18 cellular contexts compared by ENCODE assay signal in the genomic region with DNA sequence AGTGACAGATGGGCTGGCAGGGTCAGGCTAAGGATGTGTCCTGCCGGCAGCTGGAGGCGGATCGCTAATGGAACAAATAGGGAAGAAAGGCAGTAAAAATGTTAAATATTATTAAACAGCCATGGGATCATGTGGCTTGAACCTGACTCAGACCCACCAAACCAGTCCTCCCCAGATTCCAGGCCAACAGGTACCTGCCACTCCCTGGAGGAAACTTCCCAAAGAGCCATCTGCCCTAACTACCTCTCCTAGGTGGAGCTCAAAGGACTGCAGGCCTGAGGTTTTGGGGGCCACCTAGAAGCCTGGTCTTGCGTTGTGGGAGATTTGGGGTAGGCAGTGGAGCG. TPM values are rescaled to one million over a fixed set of nuclear protein-coding genes. Genes with fewer than 3 reads are reported as not detected.
DNase-seq lines count a peak whose midpoint lies in the region; ATAC-seq and TF ChIP-seq lines count a peak whose summit lies in the region.
"Had no signal": no experiment of that assay in that cellular context is flagged by ENCODE, and none has a peak within 500 bp of the region (broad histone marks: within the 10 kb centered on the region; RNA-seq: fewer than 3 reads in every experiment).

No MANE protein-coding gene starts in this region.

- peak overlapping the region; percentile 11; the same call in 1 of the 2 replicates for H3K9ac ChIP-seq in HCT116 (ENCODE audit: low read length)

- RAD21 ChIA-PET in HCT116 (lab: Charles Lee; ENCODE audit: low non-redundant PET in 1 of 2, low total read pairs in 2 of 2, uncharacterized antibody in 2 of 2, unreplicated experiment in 2 of 2) = interaction anchor here (0.9 to 2.1 kb wide), 3 partner anchors 8 to 139 kb away, joined by 3 to 6 read pairs (median 3); no protein-coding TSS in a partner anchor

- no TSS peak for BruUV-seq in HCT116 (replicated peaks; lab: Mats Ljungman, UMichigan)

- POLR2A ChIA-PET in HCT116 (lab: Charles Lee) = interaction anchor here (1.1 to 2.4 kb wide), 3 partner anchors 10 to 139 kb away, joined by 3 to 11 read pairs (median 4); no protein-coding TSS in a partner anchor

- no peak overlapping the region for H3K4me3 ChIP-seq in HCT116 (replicated peaks in 1 of 2; ENCODE audit: low read depth in 1 of 2, low read length in 2 of 2)

- TF ChIP-seq POLR2A in HCT116 (IDR thresholded peaks at IDR 0.05; ENCODE audit: borderline replicate concordance, extremely low read depth, insufficient read depth, insufficient read length) = no peak

- intact Hi-C loops in HCT116 (cut with micrococcal nuclease) = loop anchor here (5.0 kb wide), 2 partner anchors 235 to 335 kb away; no protein-coding TSS in a partner anchor
- intact Hi-C loops in posterior vena cava (cut with DNase I) = loop anchor here in 1 of 2 donors (2.0 kb wide), 1 partner anchor 140 kb away; no protein-coding TSS in a partner anchor

- peaks cover 2% of the 10 kb centered on the region; the same call in 1 of the 2 replicates for H3K9me2 ChIP-seq in HCT116 (ENCODE audit: insufficient read depth)

- H3K4me2 ChIP-seq in HCT116 (ENCODE audit: low read length) = peak overlapping the region; percentile 57

- no peaks in the 10 kb centered on the region for H3K9me3 ChIP-seq in HCT116 (ENCODE audit: control insufficient read depth in 1 of 2, insufficient read depth in 1 of 2, low read depth in 1 of 2, low read length in 2 of 2)

- no peaks in the 10 kb centered on the region for H3K36me3 ChIP-seq in HCT116 (ENCODE audit: control insufficient read depth in 1 of 2, insufficient read depth in 2 of 2, low read length in 2 of 2)

- H3K27ac ChIP-seq in HCT116 (ENCODE audit: low read depth, low read length) (no peak overlapping the region), caudate nucleus (ENCODE audit: low read depth, low read length) (no peak overlapping the region)

- no peaks in the 10 kb centered on the region for H4K20me1 ChIP-seq in HCT116 (ENCODE audit: insufficient read depth)

- DNase-seq in HCT116 (ENCODE audit: low read depth, low spot score) (peak; percentile 34), NCI-H2171 treated with DMSO at 0.1 percent for 48 hours (lab: John Stamatoyannopoulos, UW) (peak; percentile 72), iPS-NIHi11 (ENCODE audit: low spot score) (peak; percentile 48), posterior vena cava (ENCODE audit: low spot score) (peak; percentile 58), caudate nucleus (lab: John Stamatoyannopoulos, UW) (no peak)
- DNase-seq: activated CD4-positive, alpha-beta T cell treated with anti-CD3 and anti-CD28 coated beads, Interleukin-2, amount 50 U/mL, for 1 hour; foreskin fibroblast; GDM1; IMR-90; NCI-H1092 treated with DMSO at 0.1 percent for 48 hours; right cardiac atrium; stimulated activated naive CD4-positive, alpha-beta T cell had no signal

- H2AFZ ChIP-seq in HCT116 (ENCODE audit: low read depth, low read length, poor library complexity, severe bottlenecking) = peak overlapping the region; percentile 62

- TF ChIP-seq RAD21 in HCT116 (IDR thresholded peaks at IDR 0.05; ENCODE audit: low read depth) = no peak; the same call in none of the 2 replicates

- no peaks in the 10 kb centered on the region for H3K79me2 ChIP-seq in HCT116 (ENCODE audit: insufficient read depth, low read length)

- H3K4me1 ChIP-seq in HCT116 (ENCODE audit: control insufficient read depth in 1 of 2, insufficient read depth in 2 of 2, low read length in 2 of 2) = peaks cover 14 to 26% of the 10 kb centered on the region in 2 experiments; a peak in 3 of 4 replicates

- CTCF ChIA-PET in HCT116 (lab: Charles Lee) = interaction anchor here (1.9 to 5.6 kb wide), 4 partner anchors 9 to 138 kb away, joined by 5 to 88 read pairs (median 12); no protein-coding TSS in a partner anchor

- no peaks in the 10 kb centered on the region for H3K27me3 ChIP-seq in HCT116 (ENCODE audit: insufficient read depth, low read length)

- no peak for TF ChIP-seq CTCF in HCT116 (IDR thresholded peaks at IDR 0.05 in 2 of 3, conservative IDR thresholded peaks at IDR 0.05 in 1 of 3; ENCODE audit: borderline replicate concordance in 1 of 3, insufficient read depth in 1 of 3, low read depth in 2 of 3, low read length in 2 of 3)

- ATAC-seq in HCT116 (peak; percentile 60), GM18498 (IDR thresholded peaks at IDR 0.05; ENCODE audit: unreplicated experiment) (no peak), GM21381 (IDR thresholded peaks at IDR 0.05; ENCODE audit: unreplicated experiment) (no peak), GM21526 (IDR thresholded peaks at IDR 0.05; ENCODE audit: low FRiP score, unreplicated experiment) (no peak)
- ATAC-seq: right cardiac atrium had no signal

TF ChIP-seq in HCT116, 20 proteins besides CTCF, POLR2A, EP300 and RAD21:
- peak; percentile 51; the same call in 1 of the 2 replicates for TF ChIP-seq POLR2AphosphoS5 (IDR thresholded peaks at IDR 0.05; ENCODE audit: low read depth, low read length)
- no peak for TF ChIP-seq ELF1 (IDR thresholded peaks at IDR 0.05; ENCODE audit: borderline replicate concordance, low read depth)
- TF ChIP-seq TCF7L2 (IDR thresholded peaks at IDR 0.05; ENCODE audit: borderline replicate concordance, extremely low read depth, insufficient read depth, insufficient read length) = no peak
- TF ChIP-seq, protein P1, sequence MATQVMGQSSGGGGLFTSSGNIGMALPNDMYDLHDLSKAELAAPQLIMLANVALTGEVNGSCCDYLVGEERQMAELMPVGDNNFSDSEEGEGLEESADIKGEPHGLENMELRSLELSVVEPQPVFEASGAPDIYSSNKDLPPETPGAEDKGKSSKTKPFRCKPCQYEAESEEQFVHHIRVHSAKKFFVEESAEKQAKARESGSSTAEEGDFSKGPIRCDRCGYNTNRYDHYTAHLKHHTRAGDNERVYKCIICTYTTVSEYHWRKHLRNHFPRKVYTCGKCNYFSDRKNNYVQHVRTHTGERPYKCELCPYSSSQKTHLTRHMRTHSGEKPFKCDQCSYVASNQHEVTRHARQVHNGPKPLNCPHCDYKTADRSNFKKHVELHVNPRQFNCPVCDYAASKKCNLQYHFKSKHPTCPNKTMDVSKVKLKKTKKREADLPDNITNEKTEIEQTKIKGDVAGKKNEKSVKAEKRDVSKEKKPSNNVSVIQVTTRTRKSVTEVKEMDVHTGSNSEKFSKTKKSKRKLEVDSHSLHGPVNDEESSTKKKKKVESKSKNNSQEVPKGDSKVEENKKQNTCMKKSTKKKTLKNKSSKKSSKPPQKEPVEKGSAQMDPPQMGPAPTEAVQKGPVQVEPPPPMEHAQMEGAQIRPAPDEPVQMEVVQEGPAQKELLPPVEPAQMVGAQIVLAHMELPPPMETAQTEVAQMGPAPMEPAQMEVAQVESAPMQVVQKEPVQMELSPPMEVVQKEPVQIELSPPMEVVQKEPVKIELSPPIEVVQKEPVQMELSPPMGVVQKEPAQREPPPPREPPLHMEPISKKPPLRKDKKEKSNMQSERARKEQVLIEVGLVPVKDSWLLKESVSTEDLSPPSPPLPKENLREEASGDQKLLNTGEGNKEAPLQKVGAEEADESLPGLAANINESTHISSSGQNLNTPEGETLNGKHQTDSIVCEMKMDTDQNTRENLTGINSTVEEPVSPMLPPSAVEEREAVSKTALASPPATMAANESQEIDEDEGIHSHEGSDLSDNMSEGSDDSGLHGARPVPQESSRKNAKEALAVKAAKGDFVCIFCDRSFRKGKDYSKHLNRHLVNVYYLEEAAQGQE (IDR thresholded peaks at IDR 0.05; ENCODE audit: low read depth) = no peak
- TF ChIP-seq CBX3 (IDR thresholded peaks at IDR 0.05; ENCODE audit: low read depth) = no peak
- TF ChIP-seq SIN3A (IDR thresholded peaks at IDR 0.05; ENCODE audit: low read depth) = no peak
- TF ChIP-seq YY1 (IDR thresholded peaks at IDR 0.05; ENCODE audit: extremely low read depth, insufficient replicate concordance, low read depth, low read length) = peak; percentile 55
- no peak for TF ChIP-seq SRF (IDR thresholded peaks at IDR 0.05; ENCODE audit: low read depth)
- no peak for TF ChIP-seq EZH2phosphoT487 (IDR thresholded peaks at IDR 0.05; ENCODE audit: borderline replicate concordance)
- TF ChIP-seq SP1 (IDR thresholded peaks at IDR 0.05; ENCODE audit: low read depth) = peak; percentile 90
- TF ChIP-seq FOSL1 (IDR thresholded peaks at IDR 0.05; ENCODE audit: low read depth) = peak; percentile 44; the same call in 1 of the 2 replicates
- TF ChIP-seq EGR1 (IDR thresholded peaks at IDR 0.05; ENCODE audit: low read depth) = no peak
- TF ChIP-seq EZH2 (IDR thresholded peaks at IDR 0.05) = no peak
- TF ChIP-seq, protein P2, sequence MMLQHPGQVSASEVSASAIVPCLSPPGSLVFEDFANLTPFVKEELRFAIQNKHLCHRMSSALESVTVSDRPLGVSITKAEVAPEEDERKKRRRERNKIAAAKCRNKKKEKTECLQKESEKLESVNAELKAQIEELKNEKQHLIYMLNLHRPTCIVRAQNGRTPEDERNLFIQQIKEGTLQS (IDR thresholded peaks at IDR 0.05) = no peak
- peak; percentile 70 for TF ChIP-seq JUND (IDR thresholded peaks at IDR 0.05)
- TF ChIP-seq ZFX (IDR thresholded peaks at IDR 0.05) = no peak
- TF ChIP-seq ZNF274 (IDR thresholded peaks at IDR 0.05; ENCODE audit: low read depth, low read length) = no peak
- TF ChIP-seq, protein P3, sequence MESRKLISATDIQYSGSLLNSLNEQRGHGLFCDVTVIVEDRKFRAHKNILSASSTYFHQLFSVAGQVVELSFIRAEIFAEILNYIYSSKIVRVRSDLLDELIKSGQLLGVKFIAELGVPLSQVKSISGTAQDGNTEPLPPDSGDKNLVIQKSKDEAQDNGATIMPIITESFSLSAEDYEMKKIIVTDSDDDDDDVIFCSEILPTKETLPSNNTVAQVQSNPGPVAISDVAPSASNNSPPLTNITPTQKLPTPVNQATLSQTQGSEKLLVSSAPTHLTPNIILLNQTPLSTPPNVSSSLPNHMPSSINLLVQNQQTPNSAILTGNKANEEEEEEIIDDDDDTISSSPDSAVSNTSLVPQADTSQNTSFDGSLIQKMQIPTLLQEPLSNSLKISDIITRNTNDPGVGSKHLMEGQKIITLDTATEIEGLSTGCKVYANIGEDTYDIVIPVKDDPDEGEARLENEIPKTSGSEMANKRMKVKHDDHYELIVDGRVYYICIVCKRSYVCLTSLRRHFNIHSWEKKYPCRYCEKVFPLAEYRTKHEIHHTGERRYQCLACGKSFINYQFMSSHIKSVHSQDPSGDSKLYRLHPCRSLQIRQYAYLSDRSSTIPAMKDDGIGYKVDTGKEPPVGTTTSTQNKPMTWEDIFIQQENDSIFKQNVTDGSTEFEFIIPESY (IDR thresholded peaks at IDR 0.05; ENCODE audit: extremely low read depth, insufficient replicate concordance, low read length) = no peak
- TF ChIP-seq CEBPB (IDR thresholded peaks at IDR 0.05; ENCODE audit: low read depth) = no peak
- TF ChIP-seq, protein P4, sequence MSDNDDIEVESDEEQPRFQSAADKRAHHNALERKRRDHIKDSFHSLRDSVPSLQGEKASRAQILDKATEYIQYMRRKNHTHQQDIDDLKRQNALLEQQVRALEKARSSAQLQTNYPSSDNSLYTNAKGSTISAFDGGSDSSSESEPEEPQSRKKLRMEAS (IDR thresholded peaks at IDR 0.05) = peak; percentile 34; the same call in 1 of the 2 replicates
TF ChIP-seq in HCT116: peak in this region for 6.

RNA-seq across cellular contexts. Expression of a gene that starts 34.3 kb away (rescaled TPM):
- total RNA-seq in HCT116 (2021; ENCODE audit: unreplicated experiment) (not detected), posterior vena cava (not detected)
- 0.36 TPM in 1 of 2 replicates, not detected in the other for polyA plus RNA-seq in HCT116 (2012)
- total RNA-seq: activated T-helper 2 cell treated with anti-CD3 and anti-CD28 coated beads, Interferon-gamma antibody, Interleukin-2, Interleukin-4, amounts not matched to agents 10 μg/mL and 5 μg/mL and 100 μg/mL, durations not matched to agents 14 hours and 24 hours and 36 hours; IMR-90; NCI-H460; right cardiac atrium; RPMI7951 had no signal
- polyA plus RNA-seq: IMR-90, right cardiac atrium had no signal

Comparison
In these comparisons a context has a peak if more than half of its experiments do, and no peak if none do; other contexts are left out.
1. DNase-seq: peak in HCT116 (single experiment), NCI-H2171 treated with DMSO at 0.1 percent for 48 hours (single experiment), iPS-NIHi11 (single experiment) and posterior vena cava (single experiment); none in caudate nucleus (0 of 61).